16 cellular contexts compared by ENCODE assay signal in genomic region chr2:65016789-65017188, GRCh38. TPM values are rescaled to one million over a fixed set of nuclear protein-coding genes. Genes with fewer than 3 reads are reported as not detected.
DNase-seq lines count a peak whose midpoint lies in the region; ATAC-seq and TF ChIP-seq lines count a peak whose summit lies in the region.
"Had no signal": no experiment of that assay in that cellular context is flagged by ENCODE, and none has a peak within 500 bp of the region (broad histone marks: within the 10 kb centered on the region; RNA-seq: fewer than 3 reads in every experiment).

No MANE protein-coding gene starts in this region.

- H3K36me3 ChIP-seq in prostate gland (no peaks in the 10 kb centered on the region), neural progenitor cell (no peaks in the 10 kb centered on the region)

- TF ChIP-seq POLR2A in prostate gland (IDR thresholded peaks at IDR 0.05) = no peak

- no peaks in the 10 kb centered on the region for H3K9me3 Mint-ChIP-seq in activated T-cell treated with anti-CD3 and anti-CD28 coated beads, Interleukin-2, amount 50 U/mL, for 72 hours
- H3K9me3 Mint-ChIP-seq in activated T-cell treated with anti-CD3 and anti-CD28 coated beads, Interleukin-2, amount 50 U/mL, for 4 hours = no peaks in the 10 kb centered on the region
- no peaks in the 10 kb centered on the region for H3K9me3 Mint-ChIP-seq in neural progenitor cell
- H3K9me3 Mint-ChIP-seq: CD8-positive, alpha-beta T cell had no signal

- H3K4me1 ChIP-seq in prostate gland (replicated peaks) = no peaks in the 10 kb centered on the region
- peaks cover 6% of the 10 kb centered on the region for H3K4me1 ChIP-seq in neural progenitor cell
- H3K4me1 ChIP-seq: A549 had no signal

- no peaks in the 10 kb centered on the region for H3K4me1 Mint-ChIP-seq in activated T-cell treated with anti-CD3 and anti-CD28 coated beads, Interleukin-2, amount 50 U/mL, for 72 hours (ENCODE audit: low read depth)
- peaks cover 8% of the 10 kb centered on the region for H3K4me1 Mint-ChIP-seq in activated T-cell treated with anti-CD3 and anti-CD28 coated beads, Interleukin-2, amount 50 U/mL, for 4 hours (ENCODE audit: low read depth)
- H3K4me1 Mint-ChIP-seq in neural progenitor cell = no peaks in the 10 kb centered on the region

- peak overlapping the region; percentile 55 for H3K27ac Mint-ChIP-seq in activated T-cell treated with anti-CD3 and anti-CD28 coated beads, Interleukin-2, amount 50 U/mL, for 72 hours
- H3K27ac Mint-ChIP-seq in neural progenitor cell = no peak overlapping the region
- H3K27ac Mint-ChIP-seq: CD8-positive, alpha-beta T cell had no signal

- H3K9me3 ChIP-seq in prostate gland (no peaks in the 10 kb centered on the region), neural progenitor cell (ENCODE audit: low read depth) (no peaks in the 10 kb centered on the region)
- H3K9me3 ChIP-seq: A549 had no signal

- H3K27me3 Mint-ChIP-seq in activated T-cell treated with anti-CD3 and anti-CD28 coated beads, Interleukin-2, amount 50 U/mL, for 72 hours (ENCODE audit: low read depth) = no peaks in the 10 kb centered on the region
- no peaks in the 10 kb centered on the region for H3K27me3 Mint-ChIP-seq in activated T-cell treated with anti-CD3 and anti-CD28 coated beads, Interleukin-2, amount 50 U/mL, for 4 hours (ENCODE audit: low read depth)
- H3K27me3 Mint-ChIP-seq in neural progenitor cell (ENCODE audit: insufficient read depth, low read depth) = peaks cover 8% of the 10 kb centered on the region

- no peak overlapping the region for H3K4me3 Mint-ChIP-seq in activated T-cell treated with anti-CD3 and anti-CD28 coated beads, Interleukin-2, amount 50 U/mL, for 72 hours
- no peak overlapping the region for H3K4me3 Mint-ChIP-seq in activated T-cell treated with anti-CD3 and anti-CD28 coated beads, Interleukin-2, amount 50 U/mL, for 4 hours
- H3K4me3 Mint-ChIP-seq in neural progenitor cell = no peak overlapping the region
- H3K4me3 Mint-ChIP-seq: CD8-positive, alpha-beta T cell had no signal

- no peaks in the 10 kb centered on the region for H3K79me2 ChIP-seq in neural progenitor cell (ENCODE audit: low read depth)

- no peak overlapping the region for H3K4me2 ChIP-seq in neural progenitor cell
- H3K4me2 ChIP-seq: A549 had no signal

- H3F3A ChIP-seq in neural progenitor cell (ENCODE audit: low read depth) = no peaks in the 10 kb centered on the region

- no peaks in the 10 kb centered on the region for H4K20me1 ChIP-seq in neural progenitor cell (ENCODE audit: low read depth)

- intact Hi-C loops in prostate gland (cut with DNase I) = no loop called here

- WGBS in prostate gland = 89% methylated on average over 6 of the region's 6 CpGs

- H3K36me3 Mint-ChIP-seq in activated T-cell treated with anti-CD3 and anti-CD28 coated beads, Interleukin-2, amount 50 U/mL, for 72 hours (ENCODE audit: insufficient read depth in 2 of 2) = peaks cover 8 to 31% of the 10 kb centered on the region in 2 donors
- H3K36me3 Mint-ChIP-seq in activated T-cell treated with anti-CD3 and anti-CD28 coated beads, Interleukin-2, amount 50 U/mL, for 4 hours (ENCODE audit: insufficient read depth) = peaks cover 34% of the 10 kb centered on the region
- peaks cover 19% of the 10 kb centered on the region for H3K36me3 Mint-ChIP-seq in neural progenitor cell

- no peak for ATAC-seq in activated T-cell treated with anti-CD3 and anti-CD28 coated beads, Interleukin-2, amount 50 U/mL, for 72 hours (replicated peaks in 1 of 2)
- no peak for ATAC-seq in activated T-cell treated with anti-CD3 and anti-CD28 coated beads, Interleukin-2, amount 50 U/mL, for 4 hours
- peak; percentile 51 for ATAC-seq in HG02588 (IDR thresholded peaks at IDR 0.05; ENCODE audit: unreplicated experiment)
- ATAC-seq: CD8-positive, alpha-beta T cell; Panc1 had no signal

- H3K27ac ChIP-seq in angular gyrus (ENCODE audit: low read depth, low read length) (peak overlapping the region; percentile 58), substantia nigra (ENCODE audit: low read depth, low read length, poor library complexity, severe bottlenecking) (peak overlapping the region; percentile 43), prostate gland (no peak overlapping the region), neural progenitor cell (no peak overlapping the region)
- H3K27ac ChIP-seq: A549, VCaP had no signal

- H2AFZ ChIP-seq in neural progenitor cell (replicated peaks) = no peak overlapping the region

- TF ChIP-seq CTCF in prostate gland (IDR thresholded peaks at IDR 0.05) (no peak), neural progenitor cell (IDR thresholded peaks at IDR 0.05) (no peak)

- no peak for DNase-seq in activated T-cell treated with anti-CD3 and anti-CD28 coated beads, Interleukin-2, amount 50 U/mL, for 72 hours
- DNase-seq in activated T-cell treated with anti-CD3 and anti-CD28 coated beads, Interleukin-2, amount 50 U/mL, for 4 hours = no peak
- DNase-seq in substantia nigra (lab: John Stamatoyannopoulos, UW) (no peak), A172 (ENCODE audit: low spot score) (no peak), prostate gland (ENCODE audit: low spot score) (no peak), neural progenitor cell (ENCODE audit: low spot score) (no peak)
- DNase-seq: activated CD8-positive, alpha-beta memory T cell treated with anti-CD3 and anti-CD28 coated beads for 24 hours; activated naive CD4-positive, alpha-beta T cell; CD8-positive, alpha-beta T cell; NCI-H2029 treated with DMSO at 0.1 percent for 48 hours; NCI-H69 had no signal

- H3K9ac ChIP-seq in neural progenitor cell = no peak overlapping the region

- H3K4me3 ChIP-seq in prostate gland (no peak overlapping the region), neural progenitor cell (no peak overlapping the region)
- H3K4me3 ChIP-seq: A549 had no signal

- H3K27me3 ChIP-seq in prostate gland (replicated peaks; ENCODE audit: insufficient read depth) (no peaks in the 10 kb centered on the region), neural progenitor cell (no peaks in the 10 kb centered on the region)

RNA-seq across cellular contexts. Expression of gene SLC1A4, which starts 27.6 kb away (rescaled TPM):
- total RNA-seq in activated T-cell treated with anti-CD3 and anti-CD28 coated beads, Interleukin-2, amount 50 U/mL, for 72 hours = 10 to 100 TPM; 41.6 to 45.3 TPM
- 10 to 100 TPM in 1 of 3 donors, 1 to 10 TPM in 2; 6.2 to 16.7 (median 9.6) TPM for total RNA-seq in activated T-cell treated with anti-CD3 and anti-CD28 coated beads, Interleukin-2, amount 50 U/mL, for 4 hours
- total RNA-seq in A172 (2014; rRNA removed; shearing (Covaris generic)) = 9.8 and 10.9 TPM in 2 replicates
- total RNA-seq in prostate gland (10 to 100 TPM; 21.2 to 33.2 TPM), neural progenitor cell (ENCODE audit: low replicate concordance) (1.3 and 1.8 TPM in 2 replicates)

RNA-seq across cellular contexts. Expression of gene CEP68, which starts 39.4 kb away (rescaled TPM):
- total RNA-seq in activated T-cell treated with anti-CD3 and anti-CD28 coated beads, Interleukin-2, amount 50 U/mL, for 72 hours = 10 to 100 TPM in 1 of 2 donors, 1 to 10 TPM in 1; 6.1 to 10.4 TPM
- total RNA-seq in activated T-cell treated with anti-CD3 and anti-CD28 coated beads, Interleukin-2, amount 50 U/mL, for 4 hours = 1 to 10 TPM; 2.3 to 5.4 (median 2.9) TPM
- 6.0 and 10.0 TPM in 2 replicates for total RNA-seq in A172 (2014; rRNA removed; shearing (Covaris generic))
- total RNA-seq in prostate gland (10 to 100 TPM; 15.3 to 28.8 TPM), neural progenitor cell (ENCODE audit: low replicate concordance) (33.3 and 36.2 TPM in 2 replicates)

Comparison
In these comparisons a context has a peak if more than half of its experiments do, and no peak if none do; other contexts are left out.
1. H3K27ac ChIP-seq: peak in angular gyrus (single experiment) and substantia nigra (single experiment); none in prostate gland (0 of 2) and neural progenitor cell (single experiment).